In the genomic region with DNA sequence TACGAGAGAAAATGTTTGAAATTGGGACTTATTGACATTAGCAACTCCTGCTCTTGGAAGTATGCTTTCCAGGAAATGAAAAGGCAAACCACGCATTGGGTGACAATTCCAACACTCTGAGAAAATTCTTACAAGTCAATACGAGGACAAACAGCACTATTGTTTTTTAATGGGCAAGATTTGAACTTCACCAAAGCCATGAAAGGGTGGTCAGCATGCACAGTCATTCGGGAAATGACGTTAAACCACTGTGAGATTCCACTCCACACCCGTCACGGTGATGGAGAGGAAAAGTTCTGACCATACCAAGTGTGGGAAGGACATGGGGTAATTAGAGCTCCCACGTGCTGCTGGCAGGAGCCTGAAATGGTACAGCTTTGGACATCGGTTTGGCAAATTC, we compare ENCODE assay signal across 1 cellular context.
TF ChIP-seq lines count a peak whose summit lies in the region.

No MANE protein-coding gene starts in this region.

TF ChIP-seq in endothelial cell of umbilical vein, 7 proteins besides CTCF, POLR2A, EP300 and RAD21:
- TF ChIP-seq FOS (IDR thresholded peaks at IDR 0.05; ENCODE audit: borderline replicate concordance, insufficient read depth, low read length) (no peak), POLR2AphosphoS5 (IDR thresholded peaks at IDR 0.05; ENCODE audit: insufficient read depth, low read depth, low read length) (no peak), JUN (IDR thresholded peaks at IDR 0.05; ENCODE audit: borderline replicate concordance, insufficient read depth, insufficient read length, low read depth) (no peak), GATA2 (IDR thresholded peaks at IDR 0.05; ENCODE audit: insufficient read depth, insufficient read length, low read depth, low read length) (no peak), EZH2 (IDR thresholded peaks at IDR 0.05; ENCODE audit: borderline replicate concordance, low read depth, low read length, severe bottlenecking) (no peak), MYC (IDR thresholded peaks at IDR 0.05; ENCODE audit: low read depth, low read length) (no peak)
- TF ChIP-seq, protein P1, sequence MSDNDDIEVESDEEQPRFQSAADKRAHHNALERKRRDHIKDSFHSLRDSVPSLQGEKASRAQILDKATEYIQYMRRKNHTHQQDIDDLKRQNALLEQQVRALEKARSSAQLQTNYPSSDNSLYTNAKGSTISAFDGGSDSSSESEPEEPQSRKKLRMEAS (IDR thresholded peaks at IDR 0.05; ENCODE audit: insufficient read depth, insufficient read length) = no peak
TF ChIP-seq in endothelial cell of umbilical vein: peak in this region for 0.
